In genomic region chr12:45285717-45286116, GRCh38 we compare ENCODE assay signal across 32 cellular contexts.
DNase-seq lines count a peak whose midpoint lies in the region; ATAC-seq and TF ChIP-seq lines count a peak whose summit lies in the region.
"Had no signal": no experiment of that assay in that cellular context is flagged by ENCODE, and none has a peak within 500 bp of the region (broad histone marks: within the 10 kb centered on the region; RNA-seq: fewer than 3 reads in every experiment).

No MANE protein-coding gene starts in this region.

- TF ChIP-seq CTCF in gastroesophageal sphincter (IDR thresholded peaks at IDR 0.05) (no peak), upper lobe of right lung (IDR thresholded peaks at IDR 0.05) (no peak)

- H3K27ac Mint-ChIP-seq in activated naive CD4-positive, alpha-beta T cell treated with anti-CD3 and anti-CD28 coated beads, Interleukin-2, amount 50 U/mL, for 72 hours = no peak overlapping the region
- H3K27ac Mint-ChIP-seq: activated naive CD8-positive, alpha-beta T cell treated with anti-CD3 and anti-CD28 coated beads, Interleukin-2, amount 10 ng/mL, durations not matched to agents 7 days and 5 days; activated T-cell treated with anti-CD3 and anti-CD28 coated beads, Interleukin-2, amount 50 U/mL, for 24 hours; CD4-positive, alpha-beta T cell; stimulated activated naive CD8-positive, alpha-beta T cell treated with anti-CD3 and anti-CD28 coated beads, Interleukin-15, Interleukin-2, amounts not matched to agents 100 ng/mL and 50 ng/mL, for 24 hours; T-cell had no signal

- H3K9me3 ChIP-seq in gastroesophageal sphincter (no peaks in the 10 kb centered on the region), upper lobe of right lung (no peaks in the 10 kb centered on the region)
- H3K9me3 ChIP-seq: colonic mucosa, HAP-1, neutrophil, testis, vagina had no signal

- H3K4me3 ChIP-seq in gastroesophageal sphincter (no peak overlapping the region), upper lobe of right lung (no peak overlapping the region)
- H3K4me3 ChIP-seq: cardiac muscle cell, colonic mucosa, HAP-1, testis, vagina had no signal

- no peaks in the 10 kb centered on the region for H3K27me3 ChIP-seq in gastroesophageal sphincter
- no peaks in the 10 kb centered on the region for H3K27me3 ChIP-seq in upper lobe of right lung
- H3K27me3 ChIP-seq: cardiac muscle cell, colonic mucosa, neutrophil, testis, vagina had no signal

- peaks cover 0 to 6% of the 10 kb centered on the region in 2 donors for H3K9me3 Mint-ChIP-seq in activated naive CD4-positive, alpha-beta T cell treated with anti-CD3 and anti-CD28 coated beads, Interleukin-2, amount 50 U/mL, for 72 hours
- H3K9me3 Mint-ChIP-seq: activated T-cell treated with anti-CD3 and anti-CD28 coated beads, Interleukin-2, amount 50 U/mL, for 24 hours; CD4-positive, alpha-beta T cell; naive B cell; stimulated activated naive CD8-positive, alpha-beta T cell treated with anti-CD3 and anti-CD28 coated beads, Interleukin-15, Interleukin-2, amounts not matched to agents 100 ng/mL and 50 ng/mL, for 24 hours had no signal

- peaks cover 15 to 17% of the 10 kb centered on the region in 2 donors for H3K36me3 Mint-ChIP-seq in activated naive CD4-positive, alpha-beta T cell treated with anti-CD3 and anti-CD28 coated beads, Interleukin-2, amount 50 U/mL, for 72 hours

- H3K4me1 ChIP-seq in gastroesophageal sphincter (peaks cover 11 to 53% (median 16%) of the 10 kb centered on the region in 3 donors), upper lobe of right lung (peaks cover 19% of the 10 kb centered on the region)
- H3K4me1 ChIP-seq: colonic mucosa had no signal

- 100% methylated on average over 1 of the region's 2 CpGs; no CpG with 5 or more reads in 1 of the 2 donors for WGBS in gastroesophageal sphincter (ENCODE audit: low coverage in 1 of 2), 2 donors

- no peak for TF ChIP-seq POLR2A in gastroesophageal sphincter (IDR thresholded peaks at IDR 0.05)

- H3K27ac ChIP-seq in gastroesophageal sphincter (peak overlapping the region in 3 of 4 donors; percentile 46 to 79 (median 73)), upper lobe of right lung (no peak overlapping the region)
- H3K27ac ChIP-seq: cardiac muscle cell, colonic mucosa, neutrophil, testis, vagina had no signal

- no peak for TF ChIP-seq EP300 in gastroesophageal sphincter (IDR thresholded peaks at IDR 0.05)

- intact Hi-C loops in left ventricle myocardium superior (cut with micrococcal nuclease) = no loop called here
- intact Hi-C loops in left cardiac atrium (cut with DNase I) = no loop called here
- intact Hi-C loops in upper lobe of right lung (cut with DNase I) = no loop called here

- ATAC-seq in left ventricle myocardium superior (no peak), left cardiac atrium (no peak), gastroesophageal sphincter (no peak), upper lobe of right lung (no peak), HG02763 (IDR thresholded peaks at IDR 0.05; ENCODE audit: unreplicated experiment) (no peak)
- ATAC-seq in activated naive CD4-positive, alpha-beta T cell treated with anti-CD3 and anti-CD28 coated beads, Interleukin-2, amount 50 U/mL, for 72 hours = no peak
- ATAC-seq: right cardiac atrium, T-cell had no signal

- peak; percentile 33 for DNase-seq in left ventricle myocardium superior
- DNase-seq in left cardiac atrium = no peak
- peak; percentile 39 for DNase-seq in NCI-H82 (lab: John Stamatoyannopoulos, UW)
- no peak for DNase-seq in globus pallidus (ENCODE audit: low spot score)
- DNase-seq in upper lobe of right lung = no peak
- no peak for DNase-seq in activated naive CD4-positive, alpha-beta T cell treated with anti-CD3 and anti-CD28 coated beads, Interleukin-2, amount 50 U/mL, for 72 hours (ENCODE audit: low spot score in 2 of 2)
- DNase-seq: activated CD4-positive, CD25-positive, alpha-beta regulatory T cell; activated effector memory CD4-positive, alpha-beta T cell treated with anti-CD3 and anti-CD28 coated beads, Interleukin-2, amount 50 U/mL, for 16 hours; activated naive CD8-positive, alpha-beta T cell treated with anti-CD3 and anti-CD28 coated beads, Interleukin-2, amount 10 ng/mL, durations not matched to agents 7 days and 5 days; activated T-cell treated with anti-CD3 and anti-CD28 coated beads, Interleukin-2, amount 50 U/mL, for 24 hours; aorta; CD4-positive, alpha-beta T cell; colonic mucosa; effector CD4-positive, alpha-beta T cell; KBM-7; midbrain; naive B cell; NCI-H1105; NCI-H2029; NCI-H446; NCI-H774; stimulated activated CD8-positive, alpha-beta memory T cell treated with anti-CD3 and anti-CD28 coated beads, Interleukin-4, amount 100 ng/mL, for 48 hours; T-cell; testis had no signal

- H3K36me3 ChIP-seq in gastroesophageal sphincter (no peaks in the 10 kb centered on the region), upper lobe of right lung (peaks cover 6% of the 10 kb centered on the region)
- H3K36me3 ChIP-seq: cardiac muscle cell, colonic mucosa, HAP-1, neutrophil, vagina had no signal

Comparison
In these comparisons a context has a peak if more than half of its experiments do, and no peak if none do; other contexts are left out.
1. DNase-seq: peak in left ventricle myocardium superior (single experiment) and NCI-H82 (single experiment); none in left cardiac atrium (single experiment), globus pallidus (single experiment), upper lobe of right lung (single experiment) and activated naive CD4-positive, alpha-beta T cell treated with anti-CD3 and anti-CD28 coated beads, Interleukin-2, amount 50 U/mL, for 72 hours (0 of 2).